7 cellular contexts compared by ENCODE assay signal in the genomic region with DNA sequence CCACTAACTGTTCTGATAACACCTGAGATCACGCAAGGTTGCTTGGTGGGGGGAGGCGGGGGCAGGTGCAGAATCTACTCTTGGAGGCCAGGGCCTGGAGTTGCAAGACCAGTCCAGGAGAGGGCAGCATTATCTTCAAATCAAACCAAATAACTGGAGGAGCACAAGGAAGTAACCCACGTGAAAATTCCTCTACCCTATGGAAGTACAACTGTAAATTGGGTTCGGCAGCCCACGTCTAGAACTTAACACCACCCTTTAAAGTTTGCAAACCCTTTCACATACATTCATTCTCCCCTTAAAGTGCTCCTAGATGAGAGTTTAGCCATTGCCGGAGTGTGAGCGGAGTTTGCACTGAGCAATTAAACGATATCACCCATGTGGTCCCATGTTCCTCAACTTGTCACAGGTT. TPM values are rescaled to one million over a fixed set of nuclear protein-coding genes. Genes with fewer than 3 reads are reported as not detected.
A peak's percentile ranks its signal among the peaks of the same experiment; 100 is the strongest.
DNase-seq lines count a peak whose midpoint lies in the region; ATAC-seq and TF ChIP-seq lines count a peak whose summit lies in the region.

No MANE protein-coding gene starts in this region.

- H3K4me1 Mint-ChIP-seq in activated T-helper 17 cell treated with anti-CD3 and anti-CD28 coated beads, Interleukin-2, amount 50 U/mL, for 72 hours, result no peaks in the 10 kb centered on the region

- H3K9me3 ChIP-seq in osteoblast (ENCODE audit: low read depth, low read length) (no peaks in the 10 kb centered on the region), subcutaneous abdominal adipose tissue (ENCODE audit: control insufficient read depth in 5 of 5, low read length in 5 of 5) (no peaks in the 10 kb centered on the region)

- peaks cover 14% of the 10 kb centered on the region for H3K27me3 ChIP-seq in osteoblast (ENCODE audit: insufficient read depth, low read length)
- no peaks in the 10 kb centered on the region for H3K27me3 ChIP-seq in subcutaneous abdominal adipose tissue (ENCODE audit: control insufficient read depth in 5 of 5, insufficient read depth in 4 of 5, low read length in 5 of 5)

- TF ChIP-seq CTCF in osteoblast (IDR thresholded peaks at IDR 0.05; ENCODE audit: extremely low read depth, low read depth, low read length), result peak; percentile 88

- no peak overlapping the region for H3K4me3 ChIP-seq in osteoblast (ENCODE audit: insufficient read depth, low read length)
- peak overlapping the region in 3 of 5 donors; percentile 23 to 53 (median 24) for H3K4me3 ChIP-seq in subcutaneous abdominal adipose tissue (ENCODE audit: low read depth in 1 of 5, low read length in 5 of 5)

- H3K27me3 Mint-ChIP-seq in activated T-helper 17 cell treated with anti-CD3 and anti-CD28 coated beads, Interleukin-2, amount 50 U/mL, for 72 hours, result no peaks in the 10 kb centered on the region

- H3K4me2 ChIP-seq in osteoblast (ENCODE audit: insufficient read depth, low read length), result peak overlapping the region; percentile 49

- no peaks in the 10 kb centered on the region for H4K20me1 ChIP-seq in osteoblast (ENCODE audit: insufficient read depth, low read length)

- DNase-seq in Kasumi-1 (lab: John Stamatoyannopoulos, UW) (peak; percentile 60 to 71), RPMI8226 (peak; percentile 68), foreskin melanocyte (peak; percentile 44), osteoblast (ENCODE audit: insufficient read length, low spot score, missing footprints) (peak; percentile 74)

- H3K36me3 ChIP-seq in osteoblast (ENCODE audit: insufficient read depth, low read length), result no peaks in the 10 kb centered on the region
- no peaks in the 10 kb centered on the region for H3K36me3 ChIP-seq in subcutaneous abdominal adipose tissue (ENCODE audit: control insufficient read depth in 5 of 5, insufficient read depth in 5 of 5, low read length in 5 of 5)

- no peak overlapping the region for H3K4me3 Mint-ChIP-seq in activated T-helper 17 cell treated with anti-CD3 and anti-CD28 coated beads, Interleukin-2, amount 50 U/mL, for 72 hours

- no peak overlapping the region for H3K9ac ChIP-seq in subcutaneous abdominal adipose tissue (ENCODE audit: low read length in 5 of 5)

- H3K27ac Mint-ChIP-seq in activated T-helper 17 cell treated with anti-CD3 and anti-CD28 coated beads, Interleukin-2, amount 50 U/mL, for 72 hours, result no peak overlapping the region

- H2AFZ ChIP-seq in osteoblast (ENCODE audit: low read length), result peak overlapping the region; percentile 87

- H3K79me2 ChIP-seq in osteoblast (ENCODE audit: insufficient read depth, low read length), result no peaks in the 10 kb centered on the region

- H3K27ac ChIP-seq in osteoblast (ENCODE audit: low read depth, low read length), result no peak overlapping the region
- H3K27ac ChIP-seq in subcutaneous abdominal adipose tissue (ENCODE audit: low read depth, low read length), result no peak overlapping the region

- no peaks in the 10 kb centered on the region for H3K36me3 Mint-ChIP-seq in activated T-helper 17 cell treated with anti-CD3 and anti-CD28 coated beads, Interleukin-2, amount 50 U/mL, for 72 hours (ENCODE audit: low read depth)

- no peaks in the 10 kb centered on the region for H3K9me3 Mint-ChIP-seq in activated T-helper 17 cell treated with anti-CD3 and anti-CD28 coated beads, Interleukin-2, amount 50 U/mL, for 72 hours

- H3K4me1 ChIP-seq in osteoblast (ENCODE audit: insufficient read depth, low read length) (peaks cover 4% of the 10 kb centered on the region), subcutaneous abdominal adipose tissue (ENCODE audit: control insufficient read depth in 5 of 5, insufficient read depth in 5 of 5, low read length in 5 of 5) (peaks cover 1 to 18% (median 14%) of the 10 kb centered on the region in 5 donors)

- ATAC-seq in GM18502 (IDR thresholded peaks at IDR 0.05; ENCODE audit: poor library complexity, unreplicated experiment), result peak; percentile 59
- ATAC-seq in activated T-helper 17 cell treated with anti-CD3 and anti-CD28 coated beads, Interleukin-2, amount 50 U/mL, for 72 hours (replicated peaks), result peak; percentile 90

RNA-seq across cellular contexts. Expression of gene CXCR1, which starts 19.6 kb away (rescaled TPM):
- not detected for total RNA-seq in activated T-helper 17 cell treated with anti-CD3 and anti-CD28 coated beads, Interleukin-2, amount 50 U/mL, for 72 hours
- total RNA-seq in osteoblast, result not detected in 2 replicates

RNA-seq across cellular contexts. Expression of gene ARPC2, which starts 30.6 kb away (rescaled TPM):
- 100 to 1,000 TPM; 679 to 681 TPM for total RNA-seq in activated T-helper 17 cell treated with anti-CD3 and anti-CD28 coated beads, Interleukin-2, amount 50 U/mL, for 72 hours
- total RNA-seq in osteoblast, result 301 and 315 TPM in 2 replicates
